ENCODE assay signal across 3 cellular contexts in the genomic region with DNA sequence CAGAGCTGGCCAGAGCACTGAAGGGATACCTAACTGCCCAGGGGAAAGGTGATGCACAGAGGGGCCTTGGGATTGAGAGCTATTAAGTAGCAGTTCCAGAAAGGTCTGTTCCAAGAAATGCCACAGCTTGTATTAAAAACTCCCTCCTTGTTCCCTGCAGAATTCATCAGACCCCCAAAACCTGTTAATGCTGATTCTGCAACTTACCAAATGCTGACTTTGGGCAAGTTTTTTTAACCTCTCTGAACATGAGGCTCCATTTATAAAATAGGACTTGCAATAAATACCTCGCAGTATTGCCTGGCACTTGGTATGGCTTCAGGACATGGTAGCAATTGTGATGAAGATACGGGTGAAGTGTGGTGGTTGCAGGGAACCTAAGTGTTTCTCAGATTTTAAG.
TF ChIP-seq lines count a peak whose summit lies in the region.

No MANE protein-coding gene starts in this region.

TF ChIP-seq in HepG2, 621 proteins besides CTCF, POLR2A, EP300 and RAD21:
- no peak for TF ChIP-seq SMAD9 (CRISPR knock-in tag; IDR thresholded peaks at IDR 0.05)
- peak; percentile 51 to 73; a peak in 3 of 4 replicates for TF ChIP-seq MAFK (conservative IDR thresholded peaks at IDR 0.05 in 1 of 2, IDR thresholded peaks at IDR 0.05 in 1 of 2; ENCODE audit: low read length in 2 of 2)
- peak; percentile 57; the same call in 1 of the 2 replicates for TF ChIP-seq MAFF (IDR thresholded peaks at IDR 0.05; ENCODE audit: low read depth, low read length)

TF ChIP-seq in A549, 52 proteins besides CTCF, POLR2A, EP300 and RAD21:
- TF ChIP-seq, protein P1, sequence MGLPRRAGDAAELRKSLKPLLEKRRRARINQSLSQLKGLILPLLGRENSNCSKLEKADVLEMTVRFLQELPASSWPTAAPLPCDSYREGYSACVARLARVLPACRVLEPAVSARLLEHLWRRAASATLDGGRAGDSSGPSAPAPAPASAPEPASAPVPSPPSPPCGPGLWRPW (IDR thresholded peaks at IDR 0.05) = no peak
- peak; percentile 29 for TF ChIP-seq MAFK (IDR thresholded peaks at IDR 0.05; ENCODE audit: partially characterized antibody)
- TF ChIP-seq HOXB13 (CRISPR knock-in tag; IDR thresholded peaks at IDR 0.05; ENCODE audit: low read depth) = no peak

TF ChIP-seq in GM23338, 12 proteins besides CTCF, POLR2A, EP300 and RAD21:
- no peak for TF ChIP-seq NANOG (IDR thresholded peaks at IDR 0.05; ENCODE audit: borderline replicate concordance)
- no peak for TF ChIP-seq EZH2 (IDR thresholded peaks at IDR 0.05; ENCODE audit: low read depth, unreplicated experiment)
- TF ChIP-seq JUNB (IDR thresholded peaks at IDR 0.05; ENCODE audit: unreplicated experiment) = no peak
- TF ChIP-seq ZNF114 (CRISPR knock-in tag; IDR thresholded peaks at IDR 0.05) = no peak
- no peak for TF ChIP-seq ZNF331 (CRISPR knock-in tag; IDR thresholded peaks at IDR 0.05; ENCODE audit: low read depth)
- no peak for TF ChIP-seq STAT1 (IDR thresholded peaks at IDR 0.05; ENCODE audit: unreplicated experiment)
- TF ChIP-seq EZH2phosphoT487 (IDR thresholded peaks at IDR 0.05; ENCODE audit: unreplicated experiment) = no peak
- no peak for TF ChIP-seq POLR2AphosphoS5 (IDR thresholded peaks at IDR 0.05; ENCODE audit: low read depth)
- TF ChIP-seq, protein P2, sequence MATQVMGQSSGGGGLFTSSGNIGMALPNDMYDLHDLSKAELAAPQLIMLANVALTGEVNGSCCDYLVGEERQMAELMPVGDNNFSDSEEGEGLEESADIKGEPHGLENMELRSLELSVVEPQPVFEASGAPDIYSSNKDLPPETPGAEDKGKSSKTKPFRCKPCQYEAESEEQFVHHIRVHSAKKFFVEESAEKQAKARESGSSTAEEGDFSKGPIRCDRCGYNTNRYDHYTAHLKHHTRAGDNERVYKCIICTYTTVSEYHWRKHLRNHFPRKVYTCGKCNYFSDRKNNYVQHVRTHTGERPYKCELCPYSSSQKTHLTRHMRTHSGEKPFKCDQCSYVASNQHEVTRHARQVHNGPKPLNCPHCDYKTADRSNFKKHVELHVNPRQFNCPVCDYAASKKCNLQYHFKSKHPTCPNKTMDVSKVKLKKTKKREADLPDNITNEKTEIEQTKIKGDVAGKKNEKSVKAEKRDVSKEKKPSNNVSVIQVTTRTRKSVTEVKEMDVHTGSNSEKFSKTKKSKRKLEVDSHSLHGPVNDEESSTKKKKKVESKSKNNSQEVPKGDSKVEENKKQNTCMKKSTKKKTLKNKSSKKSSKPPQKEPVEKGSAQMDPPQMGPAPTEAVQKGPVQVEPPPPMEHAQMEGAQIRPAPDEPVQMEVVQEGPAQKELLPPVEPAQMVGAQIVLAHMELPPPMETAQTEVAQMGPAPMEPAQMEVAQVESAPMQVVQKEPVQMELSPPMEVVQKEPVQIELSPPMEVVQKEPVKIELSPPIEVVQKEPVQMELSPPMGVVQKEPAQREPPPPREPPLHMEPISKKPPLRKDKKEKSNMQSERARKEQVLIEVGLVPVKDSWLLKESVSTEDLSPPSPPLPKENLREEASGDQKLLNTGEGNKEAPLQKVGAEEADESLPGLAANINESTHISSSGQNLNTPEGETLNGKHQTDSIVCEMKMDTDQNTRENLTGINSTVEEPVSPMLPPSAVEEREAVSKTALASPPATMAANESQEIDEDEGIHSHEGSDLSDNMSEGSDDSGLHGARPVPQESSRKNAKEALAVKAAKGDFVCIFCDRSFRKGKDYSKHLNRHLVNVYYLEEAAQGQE (IDR thresholded peaks at IDR 0.05; ENCODE audit: unreplicated experiment) = no peak
- TF ChIP-seq, protein P3, sequence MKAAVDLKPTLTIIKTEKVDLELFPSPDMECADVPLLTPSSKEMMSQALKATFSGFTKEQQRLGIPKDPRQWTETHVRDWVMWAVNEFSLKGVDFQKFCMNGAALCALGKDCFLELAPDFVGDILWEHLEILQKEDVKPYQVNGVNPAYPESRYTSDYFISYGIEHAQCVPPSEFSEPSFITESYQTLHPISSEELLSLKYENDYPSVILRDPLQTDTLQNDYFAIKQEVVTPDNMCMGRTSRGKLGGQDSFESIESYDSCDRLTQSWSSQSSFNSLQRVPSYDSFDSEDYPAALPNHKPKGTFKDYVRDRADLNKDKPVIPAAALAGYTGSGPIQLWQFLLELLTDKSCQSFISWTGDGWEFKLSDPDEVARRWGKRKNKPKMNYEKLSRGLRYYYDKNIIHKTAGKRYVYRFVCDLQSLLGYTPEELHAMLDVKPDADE (IDR thresholded peaks at IDR 0.05) = no peak
- TF ChIP-seq, protein P4, sequence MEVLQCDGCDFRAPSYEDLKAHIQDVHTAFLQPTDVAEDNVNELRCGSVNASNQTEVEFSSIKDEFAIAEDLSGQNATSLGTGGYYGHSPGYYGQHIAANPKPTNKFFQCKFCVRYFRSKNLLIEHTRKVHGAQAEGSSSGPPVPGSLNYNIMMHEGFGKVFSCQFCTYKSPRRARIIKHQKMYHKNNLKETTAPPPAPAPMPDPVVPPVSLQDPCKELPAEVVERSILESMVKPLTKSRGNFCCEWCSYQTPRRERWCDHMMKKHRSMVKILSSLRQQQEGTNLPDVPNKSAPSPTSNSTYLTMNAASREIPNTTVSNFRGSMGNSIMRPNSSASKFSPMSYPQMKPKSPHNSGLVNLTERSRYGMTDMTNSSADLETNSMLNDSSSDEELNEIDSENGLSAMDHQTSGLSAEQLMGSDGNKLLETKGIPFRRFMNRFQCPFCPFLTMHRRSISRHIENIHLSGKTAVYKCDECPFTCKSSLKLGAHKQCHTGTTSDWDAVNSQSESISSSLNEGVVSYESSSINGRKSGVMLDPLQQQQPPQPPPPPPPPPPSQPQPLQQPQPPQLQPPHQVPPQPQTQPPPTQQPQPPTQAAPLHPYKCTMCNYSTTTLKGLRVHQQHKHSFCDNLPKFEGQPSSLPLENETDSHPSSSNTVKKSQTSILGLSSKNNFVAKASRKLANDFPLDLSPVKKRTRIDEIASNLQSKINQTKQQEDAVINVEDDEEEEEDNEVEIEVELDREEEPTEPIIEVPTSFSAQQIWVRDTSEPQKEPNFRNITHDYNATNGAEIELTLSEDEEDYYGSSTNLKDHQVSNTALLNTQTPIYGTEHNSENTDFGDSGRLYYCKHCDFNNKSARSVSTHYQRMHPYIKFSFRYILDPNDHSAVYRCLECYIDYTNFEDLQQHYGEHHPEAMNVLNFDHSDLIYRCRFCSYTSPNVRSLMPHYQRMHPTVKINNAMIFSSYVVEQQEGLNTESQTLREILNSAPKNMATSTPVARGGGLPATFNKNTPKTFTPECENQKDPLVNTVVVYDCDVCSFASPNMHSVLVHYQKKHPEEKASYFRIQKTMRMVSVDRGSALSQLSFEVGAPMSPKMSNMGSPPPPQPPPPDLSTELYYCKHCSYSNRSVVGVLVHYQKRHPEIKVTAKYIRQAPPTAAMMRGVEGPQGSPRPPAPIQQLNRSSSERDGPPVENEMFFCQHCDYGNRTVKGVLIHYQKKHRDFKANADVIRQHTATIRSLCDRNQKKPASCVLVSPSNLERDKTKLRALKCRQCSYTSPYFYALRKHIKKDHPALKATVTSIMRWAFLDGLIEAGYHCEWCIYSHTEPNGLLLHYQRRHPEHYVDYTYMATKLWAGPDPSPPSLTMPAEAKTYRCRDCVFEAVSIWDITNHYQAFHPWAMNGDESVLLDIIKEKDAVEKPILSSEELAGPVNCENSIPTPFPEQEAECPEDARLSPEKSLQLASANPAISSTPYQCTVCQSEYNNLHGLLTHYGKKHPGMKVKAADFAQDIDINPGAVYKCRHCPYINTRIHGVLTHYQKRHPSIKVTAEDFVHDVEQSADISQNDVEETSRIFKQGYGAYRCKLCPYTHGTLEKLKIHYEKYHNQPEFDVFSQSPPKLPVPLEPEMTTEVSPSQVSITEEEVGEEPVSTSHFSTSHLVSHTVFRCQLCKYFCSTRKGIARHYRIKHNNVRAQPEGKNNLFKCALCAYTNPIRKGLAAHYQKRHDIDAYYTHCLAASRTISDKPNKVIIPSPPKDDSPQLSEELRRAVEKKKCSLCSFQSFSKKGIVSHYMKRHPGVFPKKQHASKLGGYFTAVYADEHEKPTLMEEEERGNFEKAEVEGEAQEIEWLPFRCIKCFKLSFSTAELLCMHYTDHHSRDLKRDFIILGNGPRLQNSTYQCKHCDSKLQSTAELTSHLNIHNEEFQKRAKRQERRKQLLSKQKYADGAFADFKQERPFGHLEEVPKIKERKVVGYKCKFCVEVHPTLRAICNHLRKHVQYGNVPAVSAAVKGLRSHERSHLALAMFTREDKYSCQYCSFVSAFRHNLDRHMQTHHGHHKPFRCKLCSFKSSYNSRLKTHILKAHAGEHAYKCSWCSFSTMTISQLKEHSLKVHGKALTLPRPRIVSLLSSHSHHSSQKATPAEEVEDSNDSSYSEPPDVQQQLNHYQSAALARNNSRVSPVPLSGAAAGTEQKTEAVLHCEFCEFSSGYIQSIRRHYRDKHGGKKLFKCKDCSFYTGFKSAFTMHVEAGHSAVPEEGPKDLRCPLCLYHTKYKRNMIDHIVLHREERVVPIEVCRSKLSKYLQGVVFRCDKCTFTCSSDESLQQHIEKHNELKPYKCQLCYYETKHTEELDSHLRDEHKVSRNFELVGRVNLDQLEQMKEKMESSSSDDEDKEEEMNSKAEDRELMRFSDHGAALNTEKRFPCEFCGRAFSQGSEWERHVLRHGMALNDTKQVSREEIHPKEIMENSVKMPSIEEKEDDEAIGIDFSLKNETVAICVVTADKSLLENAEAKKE (CRISPR knock-in tag; IDR thresholded peaks at IDR 0.05) = no peak
- no peak for TF ChIP-seq CREB1 (CRISPR knock-in tag; IDR thresholded peaks at IDR 0.05; ENCODE audit: low read depth)
